Comparison of ENCODE assay signal across 25 cellular contexts in genomic region chr2:12277305-12278034, GRCh38.
DNase-seq lines count a peak whose midpoint lies in the region; ATAC-seq, FAIRE-seq and TF ChIP-seq lines count a peak whose summit lies in the region.
"Had no signal": no experiment of that assay in that cellular context is flagged by ENCODE, and none has a peak within 500 bp of the region (broad histone marks: within the 10 kb centered on the region; RNA-seq: fewer than 3 reads in every experiment).

No MANE protein-coding gene starts in this region.

- H2AK5ac ChIP-seq in mesendoderm (ENCODE audit: low read length), result no peak overlapping the region

- no peak overlapping the region for H2BK5ac ChIP-seq in mesendoderm (ENCODE audit: low read length)

- H2AFZ ChIP-seq in GM12878 (ENCODE audit: control insufficient read depth, low read depth, low read length), result no peak overlapping the region

- TF ChIP-seq EP300 in GM12878 (IDR thresholded peaks at IDR 0.05; ENCODE audit: borderline replicate concordance in 1 of 2, control insufficient read depth in 1 of 2, low read depth in 2 of 2, low read length in 2 of 2), result no peak

- no TSS peak for BruUV-seq in GM12878 (replicated peaks; lab: Mats Ljungman, UMichigan)

- CTCF ChIA-PET in GM12878 (lab: Yijun Ruan, JAX), result interaction anchor here (0.6 to 1.0 kb wide), 2 partner anchors 11 to 485 kb away, joined by 3 to 4 read pairs; no protein-coding TSS in a partner anchor

- no peak for TF ChIP-seq RAD21 in GM12878 (IDR thresholded peaks at IDR 0.05; ENCODE audit: insufficient read depth, low read depth, low read length)

- peaks cover 0 to 9% (median 7%) of the 10 kb centered on the region in 10 experiments; a peak in 10 of 20 replicates for H3K4me1 ChIP-seq in BLaER1 treated with 17β-estradiol and CSF1 and Interleukin-3, amounts not matched to agents 10 nM and 100 nM
- peaks cover 6% of the 10 kb centered on the region; the same call in 1 of the 2 replicates for H3K4me1 ChIP-seq in GM12878 (ENCODE audit: control insufficient read depth, insufficient read depth, low read length)
- peaks cover 6% of the 10 kb centered on the region for H3K4me1 ChIP-seq in mesendoderm (ENCODE audit: control insufficient read depth, low read depth, low read length)
- H3K4me1 ChIP-seq: esophagus squamous epithelium, psoas muscle, tibial artery had no signal

- no peaks in the 10 kb centered on the region for H4K20me1 ChIP-seq in BLaER1 treated with 17β-estradiol and CSF1 and Interleukin-3, amounts not matched to agents 10 nM and 100 nM
- no peaks in the 10 kb centered on the region for H4K20me1 ChIP-seq in GM12878 (ENCODE audit: control insufficient read depth, insufficient read depth)

- no peak overlapping the region for H3K9ac ChIP-seq in BLaER1 treated with 17β-estradiol and CSF1 and Interleukin-3, amounts not matched to agents 10 nM and 100 nM
- no peak overlapping the region for H3K9ac ChIP-seq in GM12878 (ENCODE audit: control insufficient read depth, insufficient read depth, low read length)
- no peak overlapping the region for H3K9ac ChIP-seq in mesendoderm (ENCODE audit: low read length)

- no peak overlapping the region for H3K27ac ChIP-seq in BLaER1 treated with 17β-estradiol and CSF1 and Interleukin-3, amounts not matched to agents 10 nM and 100 nM
- H3K27ac ChIP-seq in GM12878 (ENCODE audit: control insufficient read depth, insufficient read depth) (no peak overlapping the region), mesendoderm (ENCODE audit: low read depth, low read length) (no peak overlapping the region), substantia nigra (ENCODE audit: low read depth, low read length, poor library complexity, severe bottlenecking) (no peak overlapping the region)
- H3K27ac ChIP-seq: esophagus squamous epithelium, heart left ventricle, psoas muscle, tibial artery had no signal

- intact Hi-C loops in GM12878 (cut with micrococcal nuclease; ENCODE audit: unreplicated experiment), result no loop called here

- RAD21 ChIA-PET in GM12878 (lab: Charles Lee; ENCODE audit: unreplicated experiment), result no interaction called here

- H3K79me1 ChIP-seq in mesendoderm (ENCODE audit: low read length), result no peaks in the 10 kb centered on the region

- no peak overlapping the region for H3K27ac Mint-ChIP-seq in activated naive CD4-positive, alpha-beta T cell treated with anti-CD3 and anti-CD28 coated beads, Interleukin-2, amount 50 U/mL, for 72 hours
- H3K27ac Mint-ChIP-seq: activated B cell treated with CpG ODN at 0.5 μM for 24 hours; activated T-helper 17 cell treated with anti-CD3 and anti-CD28 coated beads, Interleukin-2, amount 50 U/mL, for 72 hours; CD8-positive, alpha-beta T cell; natural killer cell; T-helper 1 cell treated with Interleukin-12 subunit alpha and Interleukin-12 subunit beta and Interleukin-4 antibody, amounts not matched to agents 30 μg/mL and 1 μg/mL, for 36 hours had no signal

- H3K79me2 ChIP-seq in GM12878 (ENCODE audit: control insufficient read depth, insufficient read depth, low read length) (no peaks in the 10 kb centered on the region), mesendoderm (ENCODE audit: control insufficient read depth, insufficient read depth, low read length) (no peaks in the 10 kb centered on the region)

- peaks cover 0 to 4% of the 10 kb centered on the region in 2 donors for H3K9me3 Mint-ChIP-seq in activated naive CD4-positive, alpha-beta T cell treated with anti-CD3 and anti-CD28 coated beads, Interleukin-2, amount 50 U/mL, for 72 hours
- H3K9me3 Mint-ChIP-seq: activated T-helper 17 cell treated with anti-CD3 and anti-CD28 coated beads, Interleukin-2, amount 50 U/mL, for 72 hours; CD8-positive, alpha-beta T cell; natural killer cell had no signal

- peak; percentile 7 for FAIRE-seq in GM12878 (lab: Jason Lieb, UNC)
- FAIRE-seq: kidney had no signal

- no peak overlapping the region for H2BK120ac ChIP-seq in mesendoderm (ENCODE audit: low read depth, low read length)

- H3K9me3 ChIP-seq in BLaER1 treated with 17β-estradiol and CSF1 and Interleukin-3, amounts not matched to agents 10 nM and 100 nM (replicated peaks in 1 of 11), result peaks cover 5 to 23% (median 17%) of the 10 kb centered on the region in 11 experiments; a peak in 18 of 22 replicates
- H3K9me3 ChIP-seq in GM12878 (replicated peaks; ENCODE audit: control insufficient read depth, insufficient read depth, low read length), result no peaks in the 10 kb centered on the region; the same call in 2 of the 3 replicates
- H3K9me3 ChIP-seq: adrenal gland, esophagus squamous epithelium, heart left ventricle, psoas muscle, tibial artery had no signal

- H4K5ac ChIP-seq in mesendoderm (ENCODE audit: low read length), result no peak overlapping the region

- no peak overlapping the region for H3K23ac ChIP-seq in mesendoderm (ENCODE audit: low read length)

- in situ Hi-C loops in GM12878 (cut with MboI), result loop anchor here (25.0 kb wide), 1 partner anchor 440 kb away; no protein-coding TSS in a partner anchor

- DNase-seq in NB4 (ENCODE audit: low read depth), result peak; percentile 92
- no peak for DNase-seq in GM12878 (ENCODE audit: low read depth, low spot score)
- DNase-seq in mesendoderm, result peak; percentile 76
- DNase-seq in activated CD8-positive, alpha-beta memory T cell treated with anti-CD3 and anti-CD28 coated beads for 24 hours, result no peak
- DNase-seq in Kasumi-1 (lab: John Stamatoyannopoulos, UW), result no peak
- DNase-seq in activated naive CD4-positive, alpha-beta T cell treated with anti-CD3 and anti-CD28 coated beads, Interleukin-2, amount 50 U/mL, for 72 hours (ENCODE audit: low spot score in 2 of 2), result no peak
- DNase-seq in substantia nigra (lab: John Stamatoyannopoulos, UW), result no peak
- DNase-seq: activated B cell treated with CpG ODN at 0.5 μM for 24 hours; CD8-positive, alpha-beta T cell; central memory CD4-positive, alpha-beta T cell; DMS79 treated with DMSO at 0.1 percent for 48 hours; effector CD4-positive, alpha-beta T cell; esophagus squamous epithelium; GOT3; heart left ventricle; kidney; natural killer cell; NCI-H1694 treated with DMSO at 0.1 percent for 48 hours; psoas muscle; SHP77 treated with DMSO at 0.1 percent for 48 hours; tibial artery had no signal

- no peak overlapping the region for H3K4me3 ChIP-seq in BLaER1 treated with 17β-estradiol and CSF1 and Interleukin-3, amounts not matched to agents 10 nM and 100 nM
- H3K4me3 ChIP-seq in NB4 (ENCODE audit: low read depth, low read length) (peak overlapping the region; percentile 53), GM12878 (no peak overlapping the region), mesendoderm (ENCODE audit: low read length) (no peak overlapping the region)
- H3K4me3 ChIP-seq: adrenal gland, esophagus squamous epithelium, heart left ventricle, psoas muscle, tibial artery had no signal

- SMC1A ChIA-PET in GM12878 (lab: Charles Lee; ENCODE audit: uncharacterized antibody, unreplicated experiment), result interaction anchor here (0.7 to 2.1 kb wide), 3 partner anchors 16 to 219 kb away, joined by 3 to 6 read pairs (median 3); no protein-coding TSS in a partner anchor

- H3K36me3 Mint-ChIP-seq in activated naive CD4-positive, alpha-beta T cell treated with anti-CD3 and anti-CD28 coated beads, Interleukin-2, amount 50 U/mL, for 72 hours, result peaks cover 0 to 10% of the 10 kb centered on the region in 2 donors
- H3K36me3 Mint-ChIP-seq: CD8-positive, alpha-beta T cell had no signal

- POLR2A ChIA-PET in GM12878 (lab: Charles Lee), result no interaction called here

- no peak overlapping the region for H4K8ac ChIP-seq in mesendoderm (ENCODE audit: low read depth, low read length)

- peak overlapping the region; percentile 57 for H2BK15ac ChIP-seq in mesendoderm (replicated peaks; ENCODE audit: low read depth)

- H3K27me3 ChIP-seq in BLaER1 treated with 17β-estradiol and CSF1 and Interleukin-3, amounts not matched to agents 10 nM and 100 nM, result no peaks in the 10 kb centered on the region
- H3K27me3 ChIP-seq in GM12878 (replicated peaks in 1 of 2; ENCODE audit: control insufficient read depth in 2 of 2, insufficient read depth in 2 of 2, low read length in 1 of 2) (no peaks in the 10 kb centered on the region), mesendoderm (ENCODE audit: insufficient read depth, low read length, poor library complexity) (no peaks in the 10 kb centered on the region)
- H3K27me3 ChIP-seq: adrenal gland, esophagus squamous epithelium, heart left ventricle, tibial artery had no signal

- 87% methylated on average over 6 of the region's 6 CpGs for WGBS in GM12878 (ENCODE audit: insufficient coverage, insufficient replicate concordance, low lambda C conversion rate, missing lambda C conversion rate)
- no CpG with 5 or more reads among the region's 6 CpGs for WGBS in mesendoderm (ENCODE audit: extremely low coverage, insufficient coverage, low lambda C conversion rate)

- ATAC-seq in GM12878, result no peak
- ATAC-seq in activated naive CD4-positive, alpha-beta T cell treated with anti-CD3 and anti-CD28 coated beads, Interleukin-2, amount 50 U/mL, for 72 hours, result no peak
- ATAC-seq: activated T-helper 17 cell treated with anti-CD3 and anti-CD28 coated beads, Interleukin-2, amount 50 U/mL, for 72 hours; CD8-positive, alpha-beta T cell; heart left ventricle; natural killer cell; psoas muscle had no signal

- H3K4me2 ChIP-seq in BLaER1 treated with 17β-estradiol and CSF1 and Interleukin-3, amounts not matched to agents 10 nM and 100 nM, result peak overlapping the region in 10 of 11 experiments; percentile 8 to 36 (median 20); a peak in 9 of 22 replicates
- H3K4me2 ChIP-seq in GM12878 (ENCODE audit: control insufficient read depth, insufficient read depth), result no peak overlapping the region
- H3K4me2 ChIP-seq in mesendoderm (ENCODE audit: low read length), result no peak overlapping the region

- no peak for TF ChIP-seq POLR2A in NB4 (IDR thresholded peaks at IDR 0.05; ENCODE audit: extremely low read depth, insufficient read length)
- no peak for TF ChIP-seq POLR2A in GM12878 (IDR thresholded peaks at IDR 0.05; ENCODE audit: low read depth, low read length)

- peak overlapping the region; percentile 37 for H3K4ac ChIP-seq in mesendoderm (ENCODE audit: low read depth, low read length)

- H3K36me3 ChIP-seq in BLaER1 treated with 17β-estradiol and CSF1 and Interleukin-3, amounts not matched to agents 10 nM and 100 nM, result no peaks in the 10 kb centered on the region
- no peaks in the 10 kb centered on the region for H3K36me3 ChIP-seq in GM12878 (ENCODE audit: control insufficient read depth in 2 of 2, insufficient read depth in 2 of 2, low read length in 1 of 2)
- no peaks in the 10 kb centered on the region for H3K36me3 ChIP-seq in mesendoderm (ENCODE audit: control insufficient read depth, insufficient read depth, low read length)
- H3K36me3 ChIP-seq: adrenal gland, esophagus squamous epithelium, heart left ventricle, tibial artery had no signal

- no peak overlapping the region for H3K56ac ChIP-seq in mesendoderm (ENCODE audit: low read length)

- H3K18ac ChIP-seq in mesendoderm (ENCODE audit: low read length), result peak overlapping the region; percentile 14

- no peak for TF ChIP-seq CTCF in NB4 (IDR thresholded peaks at IDR 0.05; ENCODE audit: low read depth, low read length)
- no peak for TF ChIP-seq CTCF in GM12878 (IDR thresholded peaks at IDR 0.05 in 2 of 3, conservative IDR thresholded peaks at IDR 0.05 in 1 of 3; ENCODE audit: control insufficient read depth in 2 of 3, extremely low read depth in 1 of 3, insufficient read depth in 1 of 3, low read depth in 3 of 3, low read length in 3 of 3)

TF ChIP-seq in GM12878, 131 proteins besides CTCF, POLR2A, EP300 and RAD21 (continues in another document):
- TF ChIP-seq STAT3 (IDR thresholded peaks at IDR 0.05; ENCODE audit: low read depth, low read length) (no peak), NFXL1 (IDR thresholded peaks at IDR 0.05; ENCODE audit: borderline replicate concordance) (no peak)

Comparison
In these comparisons a context has a peak if more than half of its experiments do, and no peak if none do; other contexts are left out.
1. H3K4me2 ChIP-seq: peak in BLaER1 treated with 17β-estradiol and CSF1 and Interleukin-3, amounts not matched to agents 10 nM and 100 nM (10 of 11); none in GM12878 (single experiment) and mesendoderm (single experiment).
2. DNase-seq: peak in NB4 (single experiment) and mesendoderm (single experiment); none in GM12878 (single experiment), activated CD8-positive, alpha-beta memory T cell treated with anti-CD3 and anti-CD28 coated beads for 24 hours (single experiment), Kasumi-1 (0 of 2), activated naive CD4-positive, alpha-beta T cell treated with anti-CD3 and anti-CD28 coated beads, Interleukin-2, amount 50 U/mL, for 72 hours (0 of 2) and substantia nigra (0 of 49).